In genomic region chr5:160496784-160497183, GRCh38 we compare ENCODE assay signal across 1 cellular context.
TF ChIP-seq lines count a peak whose summit lies in the region.

No MANE protein-coding gene starts in this region.

TF ChIP-seq in SK-N-SH, 30 proteins besides CTCF, POLR2A, EP300 and RAD21 (continued from another document):
- no peak for TF ChIP-seq USF2 (IDR thresholded peaks at IDR 0.05; ENCODE audit: borderline replicate concordance, low read depth, low read length)
